ENCODE assay signal across 5 cellular contexts in genomic region chr12:50370672-50371071, GRCh38. TPM values are rescaled to one million over a fixed set of nuclear protein-coding genes. Genes with fewer than 3 reads are reported as not detected.
"Had no signal": no experiment of that assay in that cellular context is flagged by ENCODE, and none has a peak within 500 bp of the region (broad histone marks: within the 10 kb centered on the region; RNA-seq: fewer than 3 reads in every experiment).

No MANE protein-coding gene starts in this region.

RNA-seq across cellular contexts. Expression of gene FAM186A, which starts 25.7 kb away (rescaled TPM):
- total RNA-seq: MCF 10A, PC-3, Peyer's patch, Right ventricle myocardium superior had no signal
- polyA plus RNA-seq: SK-N-SH had no signal
